ENCODE assay signal across 2 cellular contexts in the genomic region with DNA sequence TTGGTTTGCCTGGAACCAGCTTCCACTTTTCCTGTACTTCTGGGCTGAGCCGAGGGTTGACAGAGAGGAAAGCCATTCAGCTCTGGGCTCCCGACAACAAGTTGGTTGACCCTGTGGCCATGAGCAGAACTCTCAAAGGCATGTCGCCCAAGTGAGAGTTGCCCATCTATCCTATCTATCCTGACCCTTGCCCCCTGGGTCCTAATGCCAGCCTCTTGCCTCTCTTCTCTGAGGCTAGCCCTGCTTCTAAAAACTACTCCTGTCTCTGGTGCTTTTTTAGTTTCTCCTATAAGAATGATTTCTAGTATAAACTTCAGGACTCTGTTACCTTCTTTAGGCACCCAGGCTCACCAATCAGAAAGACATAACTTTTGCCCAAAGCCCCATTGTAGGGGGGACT. TPM values are rescaled to one million over a fixed set of nuclear protein-coding genes. Genes with fewer than 3 reads are reported as not detected.
"Had no signal": no experiment of that assay in that cellular context is flagged by ENCODE, and none has a peak within 500 bp of the region (broad histone marks: within the 10 kb centered on the region; RNA-seq: fewer than 3 reads in every experiment).

No MANE protein-coding gene starts in this region.

RNA-seq across cellular contexts. Expression of gene DMRTA1, which starts 11.4 kb away (rescaled TPM):
- total RNA-seq: G401, GM12878 had no signal
- polyA plus RNA-seq: GM12878 had no signal
